ENCODE assay signal across 24 cellular contexts in the genomic region with DNA sequence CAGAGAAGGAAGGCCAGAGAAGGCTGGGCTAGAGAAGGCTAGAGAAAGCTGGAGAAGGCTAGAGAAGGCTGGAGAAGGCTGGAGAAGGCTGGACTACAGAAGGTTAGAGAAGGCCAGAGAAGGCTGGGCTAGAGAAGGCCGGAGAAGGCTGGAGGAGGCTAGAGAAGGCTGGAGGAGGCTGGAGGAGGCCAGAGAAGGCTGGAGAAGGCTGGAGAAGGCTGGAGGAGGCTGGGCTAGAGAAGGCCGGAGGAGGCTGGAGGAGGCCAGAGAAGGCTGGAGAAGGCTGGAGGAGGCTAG. TPM values are rescaled to one million over a fixed set of nuclear protein-coding genes. Genes with fewer than 3 reads are reported as not detected.
DNase-seq lines count a peak whose midpoint lies in the region; ATAC-seq and TF ChIP-seq lines count a peak whose summit lies in the region.
"Had no signal": no experiment of that assay in that cellular context is flagged by ENCODE, and none has a peak within 500 bp of the region (broad histone marks: within the 10 kb centered on the region; RNA-seq: fewer than 3 reads in every experiment).

No MANE protein-coding gene starts in this region.

- no peaks in the 10 kb centered on the region for H3K4me1 ChIP-seq in neuronal stem cell (ENCODE audit: control insufficient read depth in 2 of 2, insufficient read depth in 1 of 2, low read depth in 1 of 2, low read length in 2 of 2)
- H3K4me1 ChIP-seq: BE2C, neural progenitor cell, parathyroid adenoma had no signal

- no peaks in the 10 kb centered on the region for H3K27me3 ChIP-seq in neuronal stem cell (ENCODE audit: control insufficient read depth in 3 of 3, insufficient read depth in 3 of 3, low read depth in 1 of 3, low read length in 3 of 3)
- H3K27me3 ChIP-seq: BE2C, neural progenitor cell, suprapubic skin had no signal

- peak overlapping the region; percentile 54 for H3K27ac Mint-ChIP-seq in activated CD4-positive, alpha-beta T cell treated with anti-CD3 and anti-CD28 coated beads, Interleukin-2, amount 10 ng/mL, durations not matched to agents 7 days and 5 days
- no peak overlapping the region for H3K27ac Mint-ChIP-seq in HFFc6
- peak overlapping the region; percentile 53 for H3K27ac Mint-ChIP-seq in activated naive CD8-positive, alpha-beta T cell treated with anti-CD3 and anti-CD28 coated beads, Interleukin-2, amount 10 ng/mL, durations not matched to agents 7 days and 5 days
- H3K27ac Mint-ChIP-seq in progenitor cell of endocrine pancreas: peak overlapping the region; percentile 80
- H3K27ac Mint-ChIP-seq: activated naive CD8-positive, alpha-beta T cell; memory B cell; neural progenitor cell had no signal

- H3K36me3 Mint-ChIP-seq in activated CD4-positive, alpha-beta T cell treated with anti-CD3 and anti-CD28 coated beads, Interleukin-2, amount 10 ng/mL, durations not matched to agents 7 days and 5 days (ENCODE audit: low read depth): peaks cover 50% of the 10 kb centered on the region
- H3K36me3 Mint-ChIP-seq in HFFc6 (ENCODE audit: low read depth): peaks cover 25% of the 10 kb centered on the region
- H3K36me3 Mint-ChIP-seq in activated naive CD8-positive, alpha-beta T cell treated with anti-CD3 and anti-CD28 coated beads, Interleukin-2, amount 10 ng/mL, durations not matched to agents 7 days and 5 days: peaks cover 38% of the 10 kb centered on the region
- peaks cover 26% of the 10 kb centered on the region for H3K36me3 Mint-ChIP-seq in progenitor cell of endocrine pancreas (ENCODE audit: insufficient read depth)

- no peak for ATAC-seq in activated naive CD8-positive, alpha-beta T cell treated with anti-CD3 and anti-CD28 coated beads, Interleukin-2, amount 10 ng/mL, durations not matched to agents 7 days and 5 days (ENCODE audit: low read depth)
- no peak for ATAC-seq in HG03097 (IDR thresholded peaks at IDR 0.05; ENCODE audit: low FRiP score, unreplicated experiment)

- H3K18ac ChIP-seq in neuronal stem cell (ENCODE audit: low read length): no peak overlapping the region

- H3K4me3 ChIP-seq in neuronal stem cell (ENCODE audit: low read length in 2 of 2): no peak overlapping the region
- H3K4me3 ChIP-seq: GM12878, neural progenitor cell had no signal

- H3K14ac ChIP-seq in neuronal stem cell (ENCODE audit: low read length): no peak overlapping the region

- H3K36me3 ChIP-seq in neuronal stem cell (replicated peaks in 1 of 2; ENCODE audit: control insufficient read depth in 2 of 2, insufficient read depth in 2 of 2, low read length in 2 of 2): peaks cover 9 to 20% of the 10 kb centered on the region in 2 donors
- H3K36me3 ChIP-seq: neural progenitor cell had no signal

- H3K9me3 Mint-ChIP-seq in activated CD4-positive, alpha-beta T cell treated with anti-CD3 and anti-CD28 coated beads, Interleukin-2, amount 10 ng/mL, durations not matched to agents 7 days and 5 days: peaks cover 2% of the 10 kb centered on the region
- H3K9me3 Mint-ChIP-seq in HFFc6 (peaks cover 11% of the 10 kb centered on the region; the same call in 1 of the 2 replicates), progenitor cell of endocrine pancreas (ENCODE audit: low read depth) (peaks cover 7% of the 10 kb centered on the region)
- H3K9me3 Mint-ChIP-seq in activated naive CD8-positive, alpha-beta T cell treated with anti-CD3 and anti-CD28 coated beads, Interleukin-2, amount 10 ng/mL, durations not matched to agents 7 days and 5 days: no peaks in the 10 kb centered on the region
- H3K9me3 Mint-ChIP-seq: effector memory CD8-positive, alpha-beta T cell had no signal

- H3K4me2 ChIP-seq in neuronal stem cell (ENCODE audit: insufficient read depth, low read length, poor library complexity, severe bottlenecking): no peak overlapping the region
- H3K4me2 ChIP-seq: neural progenitor cell had no signal

- TF ChIP-seq CTCF in HFFc6 (IDR thresholded peaks at IDR 0.05) (0 out of 2 replicates have a peak, but pooled peaks have one; percentile 4), progenitor cell of endocrine pancreas (IDR thresholded peaks at IDR 0.05; ENCODE audit: unreplicated experiment) (no peak)

- H2AK5ac ChIP-seq in neuronal stem cell (ENCODE audit: low read depth, low read length): no peak overlapping the region

- no peak for DNase-seq in activated CD4-positive, alpha-beta T cell treated with anti-CD3 and anti-CD28 coated beads, Interleukin-2, amount 10 ng/mL, durations not matched to agents 7 days and 5 days
- no peak for DNase-seq in activated CD4-positive, alpha-beta T cell treated with anti-CD3 and anti-CD28 coated beads for 1 hour
- DNase-seq in HFFc6 (no peak), progenitor cell of endocrine pancreas (ENCODE audit: low spot score, unreplicated experiment) (no peak), GM19240 (ENCODE audit: insufficient read length, low spot score) (no peak), neuronal stem cell (ENCODE audit: low spot score) (no peak)
- DNase-seq in activated naive CD8-positive, alpha-beta T cell treated with anti-CD3 and anti-CD28 coated beads, Interleukin-2, amount 10 ng/mL, durations not matched to agents 7 days and 5 days: no peak
- DNase-seq: BE2C, cortex of kidney, NCI-H2029 treated with DMSO at 0.1 percent for 48 hours had no signal

- no peak overlapping the region for H3K27ac ChIP-seq in neuronal stem cell (replicated peaks; ENCODE audit: low read length)
- H3K27ac ChIP-seq: HL-60, neural progenitor cell, parathyroid adenoma, suprapubic skin had no signal

- H3K4me1 Mint-ChIP-seq in activated CD4-positive, alpha-beta T cell treated with anti-CD3 and anti-CD28 coated beads, Interleukin-2, amount 10 ng/mL, durations not matched to agents 7 days and 5 days: peaks cover 41% of the 10 kb centered on the region
- H3K4me1 Mint-ChIP-seq in HFFc6 (ENCODE audit: low read depth) (peaks cover 6% of the 10 kb centered on the region), progenitor cell of endocrine pancreas (ENCODE audit: low read depth) (peaks cover 7% of the 10 kb centered on the region)
- H3K4me1 Mint-ChIP-seq in activated naive CD8-positive, alpha-beta T cell treated with anti-CD3 and anti-CD28 coated beads, Interleukin-2, amount 10 ng/mL, durations not matched to agents 7 days and 5 days: peaks cover 21% of the 10 kb centered on the region
- H3K4me1 Mint-ChIP-seq: neural progenitor cell had no signal

- WGBS in neuronal stem cell (ENCODE audit: extremely low coverage in 2 of 2, insufficient read length in 2 of 2, insufficient replicate concordance in 1 of 2), 2 donors: no CpG with 5 or more reads among the region's 2 CpGs

- H3K79me1 ChIP-seq in neuronal stem cell (ENCODE audit: low read depth, low read length): no peaks in the 10 kb centered on the region

- H4K91ac ChIP-seq in neuronal stem cell (ENCODE audit: low read depth, low read length, poor library complexity): no peak overlapping the region

- CTCF ChIA-PET in activated CD4-positive, alpha-beta T cell treated with anti-CD3 and anti-CD28 coated beads, Interleukin-2, amount 10 ng/mL, durations not matched to agents 7 days and 5 days (lab: Charles Lee): interaction anchor here (0.6 to 1.6 kb wide), 6 partner anchors 92 to 465 kb away, joined by 3 to 5 read pairs (median 3); partner anchors contain the start of gene SECTM1

- POLR2A ChIA-PET in activated CD4-positive, alpha-beta T cell treated with anti-CD3 and anti-CD28 coated beads, Interleukin-2, amount 10 ng/mL, durations not matched to agents 7 days and 5 days (lab: Charles Lee): no interaction called here
- POLR2A ChIA-PET in activated naive CD8-positive, alpha-beta T cell treated with anti-CD3 and anti-CD28 coated beads, Interleukin-2, amount 10 ng/mL, durations not matched to agents 7 days and 5 days (lab: Charles Lee): no interaction called here

- H2BK12ac ChIP-seq in neuronal stem cell (ENCODE audit: low read length): no peak overlapping the region

- H4K8ac ChIP-seq in neuronal stem cell (ENCODE audit: low read depth, low read length): no peak overlapping the region

- H3K23ac ChIP-seq in neuronal stem cell (ENCODE audit: low read depth, low read length, poor library complexity): no peak overlapping the region

- no peak overlapping the region for H3K4ac ChIP-seq in neuronal stem cell (ENCODE audit: low read length)

- no peak overlapping the region for H3K9ac ChIP-seq in neuronal stem cell (ENCODE audit: low read depth, low read length, poor library complexity)
- H3K9ac ChIP-seq: neural progenitor cell, parathyroid adenoma had no signal

- no peak overlapping the region for H2BK120ac ChIP-seq in neuronal stem cell (ENCODE audit: low read depth, low read length)

- H2BK15ac ChIP-seq in neuronal stem cell (ENCODE audit: low read length): no peak overlapping the region

- no peaks in the 10 kb centered on the region for H3K27me3 Mint-ChIP-seq in activated CD4-positive, alpha-beta T cell treated with anti-CD3 and anti-CD28 coated beads, Interleukin-2, amount 10 ng/mL, durations not matched to agents 7 days and 5 days
- peaks cover 7% of the 10 kb centered on the region; the same call in 1 of the 2 replicates for H3K27me3 Mint-ChIP-seq in HFFc6 (ENCODE audit: insufficient read depth)
- H3K27me3 Mint-ChIP-seq in activated naive CD8-positive, alpha-beta T cell treated with anti-CD3 and anti-CD28 coated beads, Interleukin-2, amount 10 ng/mL, durations not matched to agents 7 days and 5 days: no peaks in the 10 kb centered on the region
- no peaks in the 10 kb centered on the region for H3K27me3 Mint-ChIP-seq in progenitor cell of endocrine pancreas
- H3K27me3 Mint-ChIP-seq: activated naive CD8-positive, alpha-beta T cell; effector memory CD8-positive, alpha-beta T cell; memory B cell had no signal

- H3K9me3 ChIP-seq in neuronal stem cell (replicated peaks in 1 of 2; ENCODE audit: control insufficient read depth in 2 of 2, insufficient read depth in 1 of 2, low read depth in 1 of 2, low read length in 2 of 2): peaks cover 4 to 8% of the 10 kb centered on the region in 2 donors
- H3K9me3 ChIP-seq: BE2C, suprapubic skin had no signal

- no peak overlapping the region for H2AFZ ChIP-seq in neuronal stem cell (ENCODE audit: low read length)
- H2AFZ ChIP-seq: neural progenitor cell, parathyroid adenoma had no signal

- no peak overlapping the region for H2BK5ac ChIP-seq in neuronal stem cell (ENCODE audit: low read length)

- no peak overlapping the region for H3K4me3 Mint-ChIP-seq in activated CD4-positive, alpha-beta T cell treated with anti-CD3 and anti-CD28 coated beads, Interleukin-2, amount 10 ng/mL, durations not matched to agents 7 days and 5 days
- no peak overlapping the region for H3K4me3 Mint-ChIP-seq in HFFc6
- H3K4me3 Mint-ChIP-seq in activated naive CD8-positive, alpha-beta T cell treated with anti-CD3 and anti-CD28 coated beads, Interleukin-2, amount 10 ng/mL, durations not matched to agents 7 days and 5 days: no peak overlapping the region
- no peak overlapping the region for H3K4me3 Mint-ChIP-seq in progenitor cell of endocrine pancreas (ENCODE audit: low read depth)
- H3K4me3 Mint-ChIP-seq: activated naive CD8-positive, alpha-beta T cell; effector memory CD8-positive, alpha-beta T cell; memory B cell; neural progenitor cell had no signal

RNA-seq across cellular contexts. Expression of gene OGFOD3, which starts 6.4 kb away (rescaled TPM):
- total RNA-seq in activated CD4-positive, alpha-beta T cell treated with anti-CD3 and anti-CD28 coated beads, Interleukin-2, amount 10 ng/mL, durations not matched to agents 7 days and 5 days: 10 to 100 TPM; 23.8 to 28.0 TPM
- 10 to 100 TPM; 26.5 to 31.2 (median 27.9) TPM for total RNA-seq in HFFc6 (2021; fragmentation: NEBNext Ultra II Directional; extraction: Animal tissue kit (Norgen Biotek cat#: 25700))
- 10 to 100 TPM; 24.4 to 27.4 TPM for total RNA-seq in activated naive CD8-positive, alpha-beta T cell treated with anti-CD3 and anti-CD28 coated beads, Interleukin-2, amount 10 ng/mL, durations not matched to agents 7 days and 5 days
- 31.3 and 31.4 TPM in 2 replicates for total RNA-seq in progenitor cell of endocrine pancreas
- 14.8 TPM for polyA plus RNA-seq in neuronal stem cell (2013, experiment 1 of 2)
- 15.3 TPM for polyA plus RNA-seq in neuronal stem cell (2013, experiment 2 of 2)

RNA-seq across cellular contexts. Expression of gene HEXD, which starts 6.7 kb away (rescaled TPM):
- 10 to 100 TPM; 65.5 to 70.2 TPM for total RNA-seq in activated CD4-positive, alpha-beta T cell treated with anti-CD3 and anti-CD28 coated beads, Interleukin-2, amount 10 ng/mL, durations not matched to agents 7 days and 5 days
- 1 to 10 TPM; 4.3 to 6.8 (median 5.6) TPM for total RNA-seq in HFFc6 (2021; fragmentation: NEBNext Ultra II Directional; extraction: Animal tissue kit (Norgen Biotek cat#: 25700))
- 10 to 100 TPM; 84.1 to 84.8 TPM for total RNA-seq in activated naive CD8-positive, alpha-beta T cell treated with anti-CD3 and anti-CD28 coated beads, Interleukin-2, amount 10 ng/mL, durations not matched to agents 7 days and 5 days
- 76.7 and 86.4 TPM in 2 replicates for total RNA-seq in progenitor cell of endocrine pancreas
- polyA plus RNA-seq in neuronal stem cell (2013, experiment 1 of 2): 19.9 TPM
- 19.4 TPM for polyA plus RNA-seq in neuronal stem cell (2013, experiment 2 of 2)

RNA-seq across cellular contexts. Expression of gene CYBC1, which starts 25.7 kb away (rescaled TPM):
- 100 to 1,000 TPM; 300 to 324 TPM for total RNA-seq in activated CD4-positive, alpha-beta T cell treated with anti-CD3 and anti-CD28 coated beads, Interleukin-2, amount 10 ng/mL, durations not matched to agents 7 days and 5 days
- total RNA-seq in HFFc6 (2021; fragmentation: NEBNext Ultra II Directional; extraction: Animal tissue kit (Norgen Biotek cat#: 25700)): 10 to 100 TPM; 47.4 to 60.5 (median 48.7) TPM
- total RNA-seq in activated naive CD8-positive, alpha-beta T cell treated with anti-CD3 and anti-CD28 coated beads, Interleukin-2, amount 10 ng/mL, durations not matched to agents 7 days and 5 days: 100 to 1,000 TPM; 301 to 323 TPM
- 109 and 117 TPM in 2 replicates for total RNA-seq in progenitor cell of endocrine pancreas
- 42.0 TPM for polyA plus RNA-seq in neuronal stem cell (2013, experiment 1 of 2)
- polyA plus RNA-seq in neuronal stem cell (2013, experiment 2 of 2): 41.3 TPM

RNA-seq across cellular contexts. Expression of gene NARF, which starts 33.7 kb away (rescaled TPM):
- 100 to 1,000 TPM; 105 to 117 TPM for total RNA-seq in activated CD4-positive, alpha-beta T cell treated with anti-CD3 and anti-CD28 coated beads, Interleukin-2, amount 10 ng/mL, durations not matched to agents 7 days and 5 days
- total RNA-seq in HFFc6 (2021; fragmentation: NEBNext Ultra II Directional; extraction: Animal tissue kit (Norgen Biotek cat#: 25700)): 10 to 100 TPM; 25.2 to 38.1 (median 28.8) TPM
- 100 to 1,000 TPM; 106 to 121 TPM for total RNA-seq in activated naive CD8-positive, alpha-beta T cell treated with anti-CD3 and anti-CD28 coated beads, Interleukin-2, amount 10 ng/mL, durations not matched to agents 7 days and 5 days
- 86.9 and 94.0 TPM in 2 replicates for total RNA-seq in progenitor cell of endocrine pancreas
- polyA plus RNA-seq in neuronal stem cell (2013, experiment 1 of 2): 107 TPM
- polyA plus RNA-seq in neuronal stem cell (2013, experiment 2 of 2): 107 TPM

RNA-seq across cellular contexts. Expression of gene UTS2R, which starts 53.2 kb away (rescaled TPM):
- total RNA-seq in activated CD4-positive, alpha-beta T cell treated with anti-CD3 and anti-CD28 coated beads, Interleukin-2, amount 10 ng/mL, durations not matched to agents 7 days and 5 days: not detected
- total RNA-seq in HFFc6 (2021; fragmentation: NEBNext Ultra II Directional; extraction: Animal tissue kit (Norgen Biotek cat#: 25700)): not detected
- total RNA-seq in activated naive CD8-positive, alpha-beta T cell treated with anti-CD3 and anti-CD28 coated beads, Interleukin-2, amount 10 ng/mL, durations not matched to agents 7 days and 5 days: not detected
- 0.22 TPM in 2 replicates for total RNA-seq in progenitor cell of endocrine pancreas
- polyA plus RNA-seq in neuronal stem cell (2013, experiment 1 of 2): 0.11 TPM
- 0.12 TPM for polyA plus RNA-seq in neuronal stem cell (2013, experiment 2 of 2)
- total RNA-seq: astrocyte, H4, left lobe of liver, suprapubic skin, urinary bladder had no signal
- polyA plus RNA-seq: small intestine, urinary bladder had no signal
